In the genomic region with DNA sequence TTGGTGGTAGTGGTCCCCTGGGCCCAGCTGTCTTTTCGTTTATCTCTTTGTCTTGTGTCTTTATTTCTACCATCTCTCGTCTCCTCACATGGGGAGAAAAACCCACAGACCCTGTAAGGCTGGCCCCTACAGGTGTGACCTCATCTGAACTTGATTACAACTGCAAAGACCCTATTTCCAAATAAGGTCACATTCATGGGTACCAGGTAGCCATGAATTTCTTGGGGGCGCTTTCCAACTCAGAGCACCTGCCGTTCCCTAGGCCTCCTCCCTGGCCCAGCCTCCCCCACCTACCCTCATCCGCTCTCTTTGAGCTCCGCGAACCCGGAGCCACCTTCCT, we compare ENCODE assay signal across 11 cellular contexts. TPM values are rescaled to one million over a fixed set of nuclear protein-coding genes. Genes with fewer than 3 reads are reported as not detected.
DNase-seq lines count a peak whose midpoint lies in the region; ATAC-seq and TF ChIP-seq lines count a peak whose summit lies in the region.
"Had no signal": no experiment of that assay in that cellular context is flagged by ENCODE, and none has a peak within 500 bp of the region (broad histone marks: within the 10 kb centered on the region; RNA-seq: fewer than 3 reads in every experiment).

No MANE protein-coding gene starts in this region.

- H3K36me3 ChIP-seq in CD4-positive, CD25-positive, alpha-beta regulatory T cell (ENCODE audit: control insufficient read depth, insufficient read depth, low read length), result no peaks in the 10 kb centered on the region
- H3K36me3 ChIP-seq in left ventricle myocardium inferior, result no peaks in the 10 kb centered on the region

- peak overlapping the region; percentile 68 to 90 (median 82) for H3K4me3 Mint-ChIP-seq in CD4-positive, CD25-positive, alpha-beta regulatory T cell
- H3K4me3 Mint-ChIP-seq in T-cell (peak overlapping the region; percentile 78 to 92 (median 82)), memory B cell (peak overlapping the region; percentile 76)

- H3K27me3 ChIP-seq in CD4-positive, CD25-positive, alpha-beta regulatory T cell (ENCODE audit: control insufficient read depth, insufficient read depth, low read length), result no peaks in the 10 kb centered on the region
- H3K27me3 ChIP-seq in left ventricle myocardium inferior (ENCODE audit: low read depth), result no peaks in the 10 kb centered on the region

- peak overlapping the region; percentile 92 to 97 (median 95) for H3K27ac Mint-ChIP-seq in CD4-positive, CD25-positive, alpha-beta regulatory T cell
- H3K27ac Mint-ChIP-seq in T-cell, result peak overlapping the region; percentile 94
- H3K27ac Mint-ChIP-seq in memory B cell, result peak overlapping the region; percentile 94

- H3K27ac ChIP-seq in CD4-positive, CD25-positive, alpha-beta regulatory T cell (ENCODE audit: insufficient read depth, low read length, poor library complexity, severe bottlenecking), result peak overlapping the region; percentile 82
- H3K27ac ChIP-seq in left ventricle myocardium inferior (replicated peaks), result no peak overlapping the region

- peaks cover 4 to 27% (median 12%) of the 10 kb centered on the region in 4 donors for H3K4me1 Mint-ChIP-seq in CD4-positive, CD25-positive, alpha-beta regulatory T cell
- H3K4me1 Mint-ChIP-seq in T-cell, result peaks cover 10 to 33% (median 15%) of the 10 kb centered on the region in 3 donors
- peaks cover 20% of the 10 kb centered on the region for H3K4me1 Mint-ChIP-seq in memory B cell

- H3K36me3 Mint-ChIP-seq in CD4-positive, CD25-positive, alpha-beta regulatory T cell, result no peaks in the 10 kb centered on the region
- H3K36me3 Mint-ChIP-seq in T-cell (no peaks in the 10 kb centered on the region), memory B cell (no peaks in the 10 kb centered on the region)

- H3K4me3 ChIP-seq in CD4-positive, CD25-positive, alpha-beta regulatory T cell (ENCODE audit: low read depth, low read length), result peak overlapping the region; percentile 75
- H3K4me3 ChIP-seq in GM08714 (ENCODE audit: low read length), result peak overlapping the region; percentile 25; the same call in 1 of the 2 replicates
- no peak overlapping the region for H3K4me3 ChIP-seq in left ventricle myocardium inferior

- intact Hi-C loops in left ventricle myocardium inferior (cut with micrococcal nuclease), result no loop called here

- no peak for TF ChIP-seq CTCF in left ventricle myocardium inferior (IDR thresholded peaks at IDR 0.05; ENCODE audit: borderline replicate concordance)

- H3K4me1 ChIP-seq in CD4-positive, CD25-positive, alpha-beta regulatory T cell (ENCODE audit: control insufficient read depth, insufficient read depth, low read length, poor library complexity, severe bottlenecking), result peaks cover 6% of the 10 kb centered on the region
- H3K4me1 ChIP-seq in left ventricle myocardium inferior, result no peaks in the 10 kb centered on the region

- CTCF ChIA-PET in T-cell (lab: Charles Lee), result interaction anchor here in 1 of 2 donors (0.6 kb wide), 2 partner anchors 12 to 413 kb away, joined by 3 to 5 read pairs; no protein-coding TSS in a partner anchor

- H3K27me3 Mint-ChIP-seq in CD4-positive, CD25-positive, alpha-beta regulatory T cell, result no peaks in the 10 kb centered on the region
- H3K27me3 Mint-ChIP-seq in T-cell (no peaks in the 10 kb centered on the region), memory B cell (no peaks in the 10 kb centered on the region)

- no peaks in the 10 kb centered on the region for H3K9me3 ChIP-seq in CD4-positive, CD25-positive, alpha-beta regulatory T cell (ENCODE audit: control insufficient read depth in 2 of 2, low read length in 2 of 2)
- no peaks in the 10 kb centered on the region for H3K9me3 ChIP-seq in left ventricle myocardium inferior (replicated peaks)

- DNase-seq in CD4-positive, CD25-positive, alpha-beta regulatory T cell, result no peak
- DNase-seq in T-cell (no peak), memory B cell (ENCODE audit: low spot score in 2 of 2) (no peak), left ventricle myocardium inferior (no peak), left lobe of liver (ENCODE audit: low spot score) (no peak), NCI-H1092 treated with DMSO at 0.1 percent for 48 hours (lab: John Stamatoyannopoulos, UW) (no peak)
- DNase-seq: NCI-H1436 treated with DMSO at 0.1 percent for 48 hours, NCI-H524 treated with DMSO at 0.1 percent for 48 hours, retina had no signal

- ATAC-seq in CD4-positive, CD25-positive, alpha-beta regulatory T cell (ENCODE audit: low read depth in 2 of 2), result no peak
- ATAC-seq in T-cell (replicated peaks in 1 of 4) (peak in 3 of 4 experiments; percentile 7 to 26 (median 19)), memory B cell (ENCODE audit: low read depth) (no peak), left lobe of liver (no peak), GM21526 (IDR thresholded peaks at IDR 0.05; ENCODE audit: low FRiP score, unreplicated experiment) (no peak)

- POLR2A ChIA-PET in T-cell (lab: Charles Lee), result no interaction called here

- no peaks in the 10 kb centered on the region for H3K9me3 Mint-ChIP-seq in CD4-positive, CD25-positive, alpha-beta regulatory T cell
- no peaks in the 10 kb centered on the region for H3K9me3 Mint-ChIP-seq in T-cell
- H3K9me3 Mint-ChIP-seq in memory B cell, result no peaks in the 10 kb centered on the region

RNA-seq across cellular contexts. Expression of gene RRP7A, which starts 14.0 kb away (rescaled TPM):
- total RNA-seq in CD4-positive, CD25-positive, alpha-beta regulatory T cell, result 56.0 TPM
- polyA plus RNA-seq in CD4-positive, CD25-positive, alpha-beta regulatory T cell, result 10 to 100 TPM; 29.8 to 50.6 (median 45.2) TPM
- total RNA-seq in T-cell (10 to 100 TPM; 51.2 to 84.9 (median 54.4) TPM), left ventricle myocardium inferior (15.8 TPM), left lobe of liver (10.5 TPM)

RNA-seq across cellular contexts. Expression of gene SERHL2, which starts 20.1 kb away (rescaled TPM):
- not detected for total RNA-seq in CD4-positive, CD25-positive, alpha-beta regulatory T cell
- under 1 TPM in 3 of 4 donors, not detected in 1; 0.41 to 0.76 (median 0.50) TPM for polyA plus RNA-seq in CD4-positive, CD25-positive, alpha-beta regulatory T cell
- total RNA-seq in T-cell (1 to 10 TPM in 3 of 5 donors, under 1 TPM in 2; 0.70 to 1.6 (median 1.0) TPM), left ventricle myocardium inferior (3.5 TPM), left lobe of liver (0.60 TPM)

Comparison
In these comparisons a context has a peak if more than half of its experiments do, and no peak if none do; other contexts are left out.
1. ATAC-seq: peak in T-cell (3 of 4); none in CD4-positive, CD25-positive, alpha-beta regulatory T cell (0 of 2), memory B cell (single experiment), left lobe of liver (single experiment) and GM21526 (single experiment).
2. Peak in every context shown above with its lines, with median percentiles within 50 percentile points of each other: H3K27ac Mint-ChIP-seq and H3K4me3 Mint-ChIP-seq.